Comparison of ENCODE assay signal across 9 cellular contexts in genomic region chr1:234980224-234980656, GRCh38.
DNase-seq lines count a peak whose midpoint lies in the region; ATAC-seq and TF ChIP-seq lines count a peak whose summit lies in the region.
"Had no signal": no experiment of that assay in that cellular context is flagged by ENCODE, and none has a peak within 500 bp of the region (broad histone marks: within the 10 kb centered on the region; RNA-seq: fewer than 3 reads in every experiment).

No MANE protein-coding gene starts in this region.

- H3K4me3 Mint-ChIP-seq in CD14-positive monocyte (peak overlapping the region; percentile 86 to 96), neural crest cell (no peak overlapping the region)

- H3K27ac ChIP-seq in caudate nucleus (ENCODE audit: low read depth, low read length) = peak overlapping the region; percentile 96
- H3K27ac ChIP-seq: SK-N-MC had no signal

- H3K4me1 Mint-ChIP-seq in CD14-positive monocyte = peaks cover 95% of the 10 kb centered on the region
- H3K4me1 Mint-ChIP-seq in neural crest cell = peaks cover 67% of the 10 kb centered on the region

- peak; percentile 8 for ATAC-seq in HG03097 (IDR thresholded peaks at IDR 0.05; ENCODE audit: low FRiP score, unreplicated experiment)

- no peak for TF ChIP-seq CTCF in CD14-positive monocyte (IDR thresholded peaks at IDR 0.05)
- no peak for TF ChIP-seq CTCF in neural crest cell (conservative IDR thresholded peaks at IDR 0.05)

- no peak for TF ChIP-seq POLR2A in erythroblast (IDR thresholded peaks at IDR 0.05; ENCODE audit: low read length)

- DNase-seq in CD14-positive monocyte (ENCODE audit: low spot score) = no peak
- no peak for DNase-seq in caudate nucleus (lab: John Stamatoyannopoulos, UW)
- no peak for DNase-seq in neural crest cell (ENCODE audit: low read depth, low spot score)
- no peak for DNase-seq in NCI-H774 (lab: John Stamatoyannopoulos, UW)
- no peak for DNase-seq in NCI-H1417 treated with DMSO at 0.1 percent for 48 hours (lab: John Stamatoyannopoulos, UW)
- DNase-seq in erythroblast (lab: John Stamatoyannopoulos, UW) = no peak
- DNase-seq in nucleus accumbens (lab: John Stamatoyannopoulos, UW) = no peak

- H3K9me3 Mint-ChIP-seq in CD14-positive monocyte = peaks cover 0 to 5% (median 1%) of the 10 kb centered on the region in 7 donors
- H3K9me3 Mint-ChIP-seq in neural crest cell = no peaks in the 10 kb centered on the region

- intact Hi-C loops in CD14-positive monocyte (cut with micrococcal nuclease) = loop anchor here (1.0 to 10.0 kb wide), 5 partner anchors 17 to 373 kb away; no protein-coding TSS in a partner anchor

- peaks cover 7 to 21% of the 10 kb centered on the region in 2 donors for H3K36me3 Mint-ChIP-seq in CD14-positive monocyte
- H3K36me3 Mint-ChIP-seq in neural crest cell (ENCODE audit: low read depth) = no peaks in the 10 kb centered on the region

- H3K27me3 Mint-ChIP-seq in CD14-positive monocyte (ENCODE audit: low read depth in 3 of 3) = no peaks in the 10 kb centered on the region
- no peaks in the 10 kb centered on the region for H3K27me3 Mint-ChIP-seq in neural crest cell (ENCODE audit: low read depth)

- H3K27ac Mint-ChIP-seq in CD14-positive monocyte (peak overlapping the region; percentile 100), neural crest cell (ENCODE audit: unreplicated experiment) (peak overlapping the region; percentile 92)
